In the genomic region with DNA sequence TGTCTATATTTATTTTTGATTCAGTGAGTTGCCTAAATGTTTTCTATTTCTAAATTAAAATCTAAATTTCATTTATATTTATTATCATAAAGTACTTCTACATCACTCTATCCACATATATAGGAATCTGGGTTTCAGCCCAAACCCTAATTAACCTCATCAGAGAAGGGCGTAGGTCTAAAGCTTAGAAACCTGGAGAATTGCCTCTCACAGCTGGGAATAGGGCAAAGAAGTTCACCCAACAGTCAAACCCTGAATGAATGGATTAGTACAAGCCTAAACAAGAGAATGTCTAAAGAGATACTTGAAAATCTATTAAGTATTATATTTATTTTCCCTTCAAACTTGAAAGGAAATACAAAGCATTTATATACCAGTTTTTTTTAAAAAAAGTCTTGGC, we compare ENCODE assay signal across 23 cellular contexts. TPM values are rescaled to one million over a fixed set of nuclear protein-coding genes. Genes with fewer than 3 reads are reported as not detected.
DNase-seq lines count a peak whose midpoint lies in the region; ATAC-seq, FAIRE-seq and TF ChIP-seq lines count a peak whose summit lies in the region.
"Had no signal": no experiment of that assay in that cellular context is flagged by ENCODE, and none has a peak within 500 bp of the region (broad histone marks: within the 10 kb centered on the region; RNA-seq: fewer than 3 reads in every experiment).

No MANE protein-coding gene starts in this region.

- peaks cover 28% of the 10 kb centered on the region for H3F3A ChIP-seq in neural progenitor cell (ENCODE audit: low read depth)

- H3K9ac ChIP-seq in BLaER1 (no peak overlapping the region), astrocyte (ENCODE audit: low read length) (no peak overlapping the region), neural progenitor cell (no peak overlapping the region)

- no peaks in the 10 kb centered on the region for H3K9me3 Mint-ChIP-seq in astrocyte (ENCODE audit: unreplicated experiment)
- peaks cover 2% of the 10 kb centered on the region for H3K9me3 Mint-ChIP-seq in neural progenitor cell

- FAIRE-seq in astrocyte (lab: Jason Lieb, UNC) = no peak
- FAIRE-seq: GM19239, K562 had no signal

- H3K79me2 ChIP-seq in astrocyte (ENCODE audit: insufficient read depth, low read length) = peaks cover 23% of the 10 kb centered on the region
- H3K79me2 ChIP-seq in neural progenitor cell (ENCODE audit: low read depth) = no peaks in the 10 kb centered on the region

- H2AFZ ChIP-seq in astrocyte (ENCODE audit: low read depth, low read length) = no peak overlapping the region
- no peak overlapping the region for H2AFZ ChIP-seq in neural progenitor cell (replicated peaks)

- H3K4me3 Mint-ChIP-seq in astrocyte (ENCODE audit: unreplicated experiment) (no peak overlapping the region), neural progenitor cell (no peak overlapping the region)
- H3K4me3 Mint-ChIP-seq: B cell; CD4-positive, CD25-positive, alpha-beta regulatory T cell had no signal

- H3K27me3 ChIP-seq in BLaER1 (no peaks in the 10 kb centered on the region), astrocyte (ENCODE audit: insufficient read depth, low read length) (no peaks in the 10 kb centered on the region), neural progenitor cell (no peaks in the 10 kb centered on the region)

- no peaks in the 10 kb centered on the region for H3K27me3 Mint-ChIP-seq in astrocyte (ENCODE audit: low read depth, unreplicated experiment)
- no peaks in the 10 kb centered on the region for H3K27me3 Mint-ChIP-seq in neural progenitor cell (ENCODE audit: insufficient read depth, low read depth)
- H3K27me3 Mint-ChIP-seq: B cell; CD4-positive, CD25-positive, alpha-beta regulatory T cell had no signal

- peak overlapping the region; percentile 57; the same call in 1 of the 2 replicates for H3K4me2 ChIP-seq in BLaER1
- no peak overlapping the region for H3K4me2 ChIP-seq in astrocyte (ENCODE audit: low read length)
- peak overlapping the region; percentile 67 for H3K4me2 ChIP-seq in neural progenitor cell

- TF ChIP-seq CTCF in astrocyte (IDR thresholded peaks at IDR 0.05; ENCODE audit: insufficient read depth, low read depth, low read length) (no peak), neural progenitor cell (IDR thresholded peaks at IDR 0.05) (no peak)

- H4K20me1 ChIP-seq in BLaER1 (no peaks in the 10 kb centered on the region), astrocyte (ENCODE audit: insufficient read depth, low read length) (no peaks in the 10 kb centered on the region), neural progenitor cell (ENCODE audit: low read depth) (no peaks in the 10 kb centered on the region)

- no peak overlapping the region for H3K4me3 ChIP-seq in BLaER1
- H3K4me3 ChIP-seq in astrocyte (ENCODE audit: insufficient read depth, low read depth, low read length) = no peak overlapping the region
- no peak overlapping the region for H3K4me3 ChIP-seq in neural progenitor cell
- H3K4me3 ChIP-seq: K562 had no signal

- H3K27ac ChIP-seq in BLaER1 = no peak overlapping the region
- H3K27ac ChIP-seq in astrocyte (ENCODE audit: low read depth, low read length) = peak overlapping the region; percentile 13
- peak overlapping the region; percentile 96 for H3K27ac ChIP-seq in neural progenitor cell

- H3K4me1 ChIP-seq in BLaER1 = peaks cover 37% of the 10 kb centered on the region
- H3K4me1 ChIP-seq in astrocyte (ENCODE audit: insufficient read depth, low read length) = peaks cover 9% of the 10 kb centered on the region
- peaks cover 68% of the 10 kb centered on the region for H3K4me1 ChIP-seq in neural progenitor cell

- peaks cover 9% of the 10 kb centered on the region; the same call in 1 of the 2 replicates for H3K9me3 ChIP-seq in BLaER1
- H3K9me3 ChIP-seq in astrocyte (ENCODE audit: insufficient read depth, low read depth, low read length) = no peaks in the 10 kb centered on the region
- H3K9me3 ChIP-seq in neural progenitor cell (ENCODE audit: low read depth) = no peaks in the 10 kb centered on the region

- no peak overlapping the region for H3K27ac Mint-ChIP-seq in astrocyte (ENCODE audit: unreplicated experiment)
- no peak overlapping the region for H3K27ac Mint-ChIP-seq in neural progenitor cell
- H3K27ac Mint-ChIP-seq: B cell; CD4-positive, CD25-positive, alpha-beta regulatory T cell had no signal

- H3K36me3 Mint-ChIP-seq in astrocyte (ENCODE audit: low read depth, unreplicated experiment) (peaks cover 2% of the 10 kb centered on the region), neural progenitor cell (peaks cover 2% of the 10 kb centered on the region)
- H3K36me3 Mint-ChIP-seq: CD4-positive, CD25-positive, alpha-beta regulatory T cell had no signal

- ATAC-seq in GM21528 (IDR thresholded peaks at IDR 0.05; ENCODE audit: low FRiP score, unreplicated experiment) = no peak
- ATAC-seq in GM19035 (IDR thresholded peaks at IDR 0.05; ENCODE audit: unreplicated experiment) = no peak
- no peak for ATAC-seq in GM19452 (IDR thresholded peaks at IDR 0.05; ENCODE audit: unreplicated experiment)
- ATAC-seq: HCT116, K562 had no signal

- DNase-seq in NCI-H1105 treated with DMSO at 0.1 percent for 48 hours (lab: John Stamatoyannopoulos, UW) (peak; percentile 58), astrocyte (ENCODE audit: low read depth) (no peak), neural progenitor cell (ENCODE audit: low spot score) (peak; percentile 65), dermis blood vessel endothelial cell (no peak)
- DNase-seq: CD4-positive, CD25-positive, alpha-beta regulatory T cell; COR-L47; DMS 273 treated with DMSO at 0.1 percent for 48 hours; DND-41; GOT3; NCI-H1092 treated with DMSO at 0.1 percent for 48 hours; NCI-H187; NCI-H526; NK-92 treated with Interleukin-12 subunit alpha and Interleukin-12 subunit beta, amount 100 ng/mL, for 24 hours; SHP77 treated with DMSO at 0.1 percent for 48 hours had no signal

- H3K36me3 ChIP-seq in BLaER1 = no peaks in the 10 kb centered on the region
- H3K36me3 ChIP-seq in astrocyte (ENCODE audit: insufficient read depth, low read length) = no peaks in the 10 kb centered on the region
- no peaks in the 10 kb centered on the region for H3K36me3 ChIP-seq in neural progenitor cell

- H3K4me1 Mint-ChIP-seq in astrocyte (ENCODE audit: low read depth, unreplicated experiment) = peaks cover 5% of the 10 kb centered on the region
- peaks cover 22% of the 10 kb centered on the region for H3K4me1 Mint-ChIP-seq in neural progenitor cell
- H3K4me1 Mint-ChIP-seq: B cell; CD4-positive, CD25-positive, alpha-beta regulatory T cell had no signal

RNA-seq across cellular contexts. Expression of gene TFPI, which starts 26.2 kb away (rescaled TPM):
- total RNA-seq in astrocyte = 52.9 and 56.6 TPM in 2 replicates
- 12.9 and 16.6 TPM in 2 replicates for total RNA-seq in neural progenitor cell (ENCODE audit: low replicate concordance)
- 1,082 and 1,146 TPM in 2 replicates for total RNA-seq in dermis blood vessel endothelial cell
- total RNA-seq: B cell; T-helper 1 cell treated with Interleukin-12 subunit alpha and Interleukin-12 subunit beta and Interleukin-4 antibody, amounts not matched to agents 30 ng/mL and 1 ng/mL, for 36 hours had no signal

Comparison
In these comparisons a context has a peak if more than half of its experiments do, and no peak if none do; other contexts are left out.
1. DNase-seq: peak in NCI-H1105 treated with DMSO at 0.1 percent for 48 hours (single experiment) and neural progenitor cell (single experiment); none in astrocyte (single experiment) and dermis blood vessel endothelial cell (single experiment).
2. RNA of gene TFPI, which starts 26.2 kb away (total RNA-seq): 1,082 to 1,146 TPM in dermis blood vessel endothelial cell; 52.9 to 56.6 TPM in astrocyte and 12.9 to 16.6 TPM in neural progenitor cell; every median in the first group is over 10 times any median in the second.